In the genomic region with DNA sequence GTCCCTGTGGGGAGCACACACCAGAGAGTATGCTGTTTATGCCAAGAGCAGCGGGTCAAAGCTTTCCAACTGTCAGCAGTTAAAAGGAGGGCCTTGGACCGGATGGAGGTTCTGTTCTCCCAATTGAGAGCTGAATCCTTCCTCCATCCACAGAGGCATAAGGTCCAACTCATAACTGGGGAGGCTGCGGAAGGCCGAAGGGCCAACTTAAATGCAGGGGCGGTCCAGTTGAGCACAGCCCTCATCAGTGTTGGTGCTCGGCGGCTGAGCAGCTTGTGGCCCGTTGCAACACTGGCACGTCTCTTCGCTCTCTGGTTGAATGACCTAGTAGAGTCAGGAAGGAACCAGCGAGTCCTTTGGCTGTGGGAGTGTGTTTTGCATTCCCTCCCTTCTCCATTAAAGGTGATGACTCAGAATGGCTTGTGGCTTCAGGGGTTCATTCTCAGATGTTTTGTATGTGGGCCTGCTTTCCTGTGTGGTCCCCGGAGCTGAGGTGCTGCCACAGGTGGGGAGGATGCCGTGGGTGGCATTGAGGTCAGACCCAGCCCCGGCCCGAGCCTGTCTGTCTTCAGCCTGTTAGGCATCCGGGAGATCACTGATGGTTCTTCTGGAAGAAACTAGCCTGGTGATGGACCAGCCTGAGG, we compare ENCODE assay signal across 8 cellular contexts. TPM values are rescaled to one million over a fixed set of nuclear protein-coding genes. Genes with fewer than 3 reads are reported as not detected.
DNase-seq lines count a peak whose midpoint lies in the region; ATAC-seq and TF ChIP-seq lines count a peak whose summit lies in the region.

No MANE protein-coding gene starts in this region.

- BruUV-seq in Caco-2 (replicated peaks; lab: Mats Ljungman, UMichigan), result no TSS peak

- H3K27me3 ChIP-seq in Caco-2 (replicated peaks; ENCODE audit: control insufficient read depth, insufficient read depth, low read length), result no peaks in the 10 kb centered on the region

- intact Hi-C loops in Caco-2 (cut with micrococcal nuclease; ENCODE audit: unreplicated experiment), result no loop called here

- CTCF ChIA-PET in Caco-2 (lab: Charles Lee), result interaction anchor here (0.5 to 0.9 kb wide), 2 partner anchors 10 to 247 kb away, joined by 3 read pairs; no protein-coding TSS in a partner anchor

- H3K4me1 ChIP-seq in Caco-2, result no peaks in the 10 kb centered on the region

- no peaks in the 10 kb centered on the region for H3K36me3 Mint-ChIP-seq in Caco-2 (ENCODE audit: insufficient read depth, unreplicated experiment)

- H3K9me3 ChIP-seq in Caco-2, result no peaks in the 10 kb centered on the region

- DNase-seq in activated CD4-positive, alpha-beta T cell treated with anti-CD3 and anti-CD28 coated beads, Interleukin-2, amount 50 U/mL, for 1 hour, result peak; percentile 50
- DNase-seq in fibroblast of villous mesenchyme (ENCODE audit: low read depth) (peak; percentile 67), kidney tubule cell (ENCODE audit: low spot score) (no peak), Caco-2 (no peak), DMS79 treated with DMSO at 0.1 percent for 48 hours (lab: John Stamatoyannopoulos, UW) (no peak)
- peak; percentile 74 for DNase-seq in stimulated activated CD8-positive, alpha-beta memory T cell treated with anti-CD3 and anti-CD28 coated beads, Interleukin-4, amount 100 ng/mL, for 48 hours

- no peaks in the 10 kb centered on the region for H3K36me3 ChIP-seq in Caco-2 (ENCODE audit: control insufficient read depth, insufficient read depth, low read length)

- H3K9me3 Mint-ChIP-seq in Caco-2 (ENCODE audit: unreplicated experiment), result no peaks in the 10 kb centered on the region

- H3K4me1 Mint-ChIP-seq in Caco-2 (ENCODE audit: low read depth, unreplicated experiment), result no peaks in the 10 kb centered on the region

- no peak overlapping the region for H3K4me3 Mint-ChIP-seq in Caco-2 (ENCODE audit: unreplicated experiment)

- ATAC-seq in HG02885 (IDR thresholded peaks at IDR 0.05; ENCODE audit: poor library complexity, unreplicated experiment), result peak; percentile 83
- ATAC-seq in HG02970 (IDR thresholded peaks at IDR 0.05; ENCODE audit: low FRiP score, unreplicated experiment), result no peak

- H3K27ac Mint-ChIP-seq in Caco-2 (ENCODE audit: unreplicated experiment), result no peak overlapping the region

- POLR2A ChIA-PET in Caco-2 (lab: Charles Lee), result no interaction called here

- TF ChIP-seq CTCF in fibroblast of villous mesenchyme (IDR thresholded peaks at IDR 0.05; ENCODE audit: insufficient read depth, low read depth, low read length) (no peak), Caco-2 (IDR thresholded peaks at IDR 0.05; ENCODE audit: insufficient read depth in 1 of 2, low read depth in 1 of 2, low read length in 1 of 2, severe bottlenecking in 1 of 2, unreplicated experiment in 1 of 2) (no peak)

- H3K27me3 Mint-ChIP-seq in Caco-2 (ENCODE audit: insufficient read depth, unreplicated experiment), result peaks cover 4% of the 10 kb centered on the region

- H3K4me3 ChIP-seq in fibroblast of villous mesenchyme (ENCODE audit: low read depth, low read length) (no peak overlapping the region), Caco-2 (ENCODE audit: low read depth, low read length) (no peak overlapping the region)

RNA-seq across cellular contexts. Expression of a gene that starts 44.8 kb away (rescaled TPM):
- total RNA-seq in fibroblast of villous mesenchyme (under 0.01 TPM in 1 of 2 replicates, not detected in the other), Caco-2 (2022) (not detected in 2 replicates)

RNA-seq across cellular contexts. Expression of a gene that starts 54.4 kb away (rescaled TPM):
- 88.9 and 160 TPM in 2 replicates for total RNA-seq in fibroblast of villous mesenchyme
- 0.70 and 1.1 TPM in 2 replicates for total RNA-seq in Caco-2 (2022)

Comparison
In these comparisons a context has a peak if more than half of its experiments do, and no peak if none do; other contexts are left out.
1. DNase-seq: peak in activated CD4-positive, alpha-beta T cell treated with anti-CD3 and anti-CD28 coated beads, Interleukin-2, amount 50 U/mL, for 1 hour (single experiment), fibroblast of villous mesenchyme (single experiment) and stimulated activated CD8-positive, alpha-beta memory T cell treated with anti-CD3 and anti-CD28 coated beads, Interleukin-4, amount 100 ng/mL, for 48 hours (single experiment); none in kidney tubule cell (single experiment), Caco-2 (0 of 2) and DMS79 treated with DMSO at 0.1 percent for 48 hours (single experiment).
2. RNA of a gene that starts 54.4 kb away (total RNA-seq): 88.9 to 160 TPM in fibroblast of villous mesenchyme; 0.70 to 1.1 TPM in Caco-2; every median in the first group is over 10 times any median in the second.